Comparison of ENCODE assay signal across 8 cellular contexts in the genomic region with DNA sequence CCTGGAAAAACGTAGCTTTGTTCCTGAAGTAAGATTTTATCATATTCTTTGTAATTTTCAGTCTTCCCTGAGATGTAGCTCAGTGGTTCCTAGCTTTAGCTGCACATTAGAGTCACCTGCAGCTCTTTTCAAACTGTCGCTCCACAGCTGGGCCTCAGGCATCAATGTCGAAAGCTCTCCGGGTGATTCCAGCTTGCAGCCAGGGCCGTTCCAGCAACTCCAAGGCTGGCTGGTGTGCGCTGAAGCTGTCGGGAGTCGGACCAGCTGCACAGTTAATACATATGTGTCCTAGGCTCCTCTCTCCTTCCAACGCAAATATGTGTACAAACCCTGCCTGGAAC. TPM values are rescaled to one million over a fixed set of nuclear protein-coding genes. Genes with fewer than 3 reads are reported as not detected.
DNase-seq lines count a peak whose midpoint lies in the region; ATAC-seq, FAIRE-seq and TF ChIP-seq lines count a peak whose summit lies in the region.

No MANE protein-coding gene starts in this region.

- no peak for TF ChIP-seq CTCF in keratinocyte (optimal IDR thresholded peaks at IDR 0.05 in 1 of 3, IDR thresholded peaks at IDR 0.05 in 1 of 3, conservative IDR thresholded peaks at IDR 0.05 in 1 of 3; ENCODE audit: extremely low read depth in 1 of 3, insufficient read depth in 2 of 3, low read length in 3 of 3)

- H3K36me3 ChIP-seq in keratinocyte (ENCODE audit: control insufficient read depth in 2 of 2, extremely low read depth in 1 of 2, insufficient read depth in 2 of 2, low read length in 2 of 2), result no peaks in the 10 kb centered on the region

- H3K4me2 ChIP-seq in keratinocyte (ENCODE audit: control insufficient read depth, extremely low read depth, insufficient read depth, low read depth, low read length), result peak overlapping the region; percentile 82

- no peaks in the 10 kb centered on the region for H3K27me3 Mint-ChIP-seq in activated T-helper 1 cell treated with anti-CD3 and anti-CD28 coated beads, Interleukin-12 subunit alpha, Interleukin-12 subunit beta, Interleukin-2, Interleukin-4 antibody, amounts not matched to agents 30 ng/mL and 10 ng/mL and 1 ng/mL, durations not matched to agents 14 hours and 24 hours and 36 hours (ENCODE audit: insufficient read depth)

- peak overlapping the region; percentile 92 for H3K27ac Mint-ChIP-seq in activated T-helper 1 cell treated with anti-CD3 and anti-CD28 coated beads, Interleukin-12 subunit alpha, Interleukin-12 subunit beta, Interleukin-2, Interleukin-4 antibody, amounts not matched to agents 30 ng/mL and 10 ng/mL and 1 ng/mL, durations not matched to agents 14 hours and 24 hours and 36 hours

- peaks cover 27% of the 10 kb centered on the region for H3K79me2 ChIP-seq in keratinocyte (ENCODE audit: control insufficient read depth, insufficient read depth, low read length)

- H3K9me3 ChIP-seq in keratinocyte (ENCODE audit: control insufficient read depth, low read depth, low read length), result no peaks in the 10 kb centered on the region

- DNase-seq in activated T-helper 1 cell treated with anti-CD3 and anti-CD28 coated beads, Interleukin-12 subunit alpha, Interleukin-12 subunit beta, Interleukin-2, Interleukin-4 antibody, amounts not matched to agents 30 ng/mL and 10 ng/mL and 1 ng/mL, durations not matched to agents 14 hours and 24 hours and 36 hours (ENCODE audit: low spot score), result no peak
- DNase-seq in keratinocyte (ENCODE audit: low read depth, low spot score) (no peak), NCI-H69 (lab: John Stamatoyannopoulos, UW) (no peak), NCI-H2107 (lab: John Stamatoyannopoulos, UW) (no peak)

- no peak for FAIRE-seq in keratinocyte (lab: Jason Lieb, UNC)

- peak overlapping the region; percentile 97 for H3K9ac ChIP-seq in keratinocyte (ENCODE audit: control insufficient read depth, extremely low read depth, insufficient read depth, low read length)

- H3K36me3 Mint-ChIP-seq in activated T-helper 1 cell treated with anti-CD3 and anti-CD28 coated beads, Interleukin-12 subunit alpha, Interleukin-12 subunit beta, Interleukin-2, Interleukin-4 antibody, amounts not matched to agents 30 ng/mL and 10 ng/mL and 1 ng/mL, durations not matched to agents 14 hours and 24 hours and 36 hours (ENCODE audit: low read depth), result peaks cover 11% of the 10 kb centered on the region

- H3K27me3 ChIP-seq in keratinocyte (ENCODE audit: control insufficient read depth, extremely low read depth, insufficient read depth, low read length), result no peaks in the 10 kb centered on the region

- peak overlapping the region; percentile 98 for H2AFZ ChIP-seq in keratinocyte (ENCODE audit: control insufficient read depth, low read length)

- H3K4me1 Mint-ChIP-seq in activated T-helper 1 cell treated with anti-CD3 and anti-CD28 coated beads, Interleukin-12 subunit alpha, Interleukin-12 subunit beta, Interleukin-2, Interleukin-4 antibody, amounts not matched to agents 30 ng/mL and 10 ng/mL and 1 ng/mL, durations not matched to agents 14 hours and 24 hours and 36 hours (ENCODE audit: low read depth), result peaks cover 46% of the 10 kb centered on the region

- H3K9me1 ChIP-seq in keratinocyte (ENCODE audit: control insufficient read depth, extremely low read depth, insufficient read depth, low read length), result no peaks in the 10 kb centered on the region

- no peaks in the 10 kb centered on the region for H3K9me3 Mint-ChIP-seq in activated T-helper 1 cell treated with anti-CD3 and anti-CD28 coated beads, Interleukin-12 subunit alpha, Interleukin-12 subunit beta, Interleukin-2, Interleukin-4 antibody, amounts not matched to agents 30 ng/mL and 10 ng/mL and 1 ng/mL, durations not matched to agents 14 hours and 24 hours and 36 hours

- H3K27ac ChIP-seq in keratinocyte (ENCODE audit: control insufficient read depth, insufficient read depth, low read length) (peak overlapping the region; percentile 96), temporal lobe (ENCODE audit: low read depth, low read length) (peak overlapping the region; percentile 87)

- no peaks in the 10 kb centered on the region for H4K20me1 ChIP-seq in keratinocyte (ENCODE audit: control insufficient read depth, extremely low read depth, insufficient read depth, low read length)

- H3K4me3 ChIP-seq in keratinocyte (ENCODE audit: control insufficient read depth in 2 of 3, extremely low read depth in 1 of 3, insufficient read depth in 2 of 3, low read depth in 1 of 3, low read length in 3 of 3), result peak overlapping the region; percentile 85 to 90 (median 87)

- dilution Hi-C loops in keratinocyte (cut with MboI; ENCODE audit: extremely low pct_ligation_motif_present, low sequenced_read_pairs), result no loop called here

- H3K4me3 Mint-ChIP-seq in activated T-helper 1 cell treated with anti-CD3 and anti-CD28 coated beads, Interleukin-12 subunit alpha, Interleukin-12 subunit beta, Interleukin-2, Interleukin-4 antibody, amounts not matched to agents 30 ng/mL and 10 ng/mL and 1 ng/mL, durations not matched to agents 14 hours and 24 hours and 36 hours, result peak overlapping the region; percentile 99

- ATAC-seq in GM18519 (IDR thresholded peaks at IDR 0.05; ENCODE audit: low FRiP score, unreplicated experiment) (peak; percentile 14), HG02885 (IDR thresholded peaks at IDR 0.05; ENCODE audit: poor library complexity, unreplicated experiment) (peak; percentile 7), HG02981 (IDR thresholded peaks at IDR 0.05; ENCODE audit: unreplicated experiment) (no peak)

- H3K4me1 ChIP-seq in keratinocyte (ENCODE audit: control insufficient read depth, extremely low read depth, insufficient read depth, low read length), result peaks cover 15% of the 10 kb centered on the region

- intact Hi-C loops in activated T-helper 1 cell treated with anti-CD3 and anti-CD28 coated beads, Interleukin-12 subunit alpha, Interleukin-12 subunit beta, Interleukin-2, Interleukin-4 antibody, amounts not matched to agents 30 ng/mL and 10 ng/mL and 1 ng/mL, durations not matched to agents 14 hours and 24 hours and 36 hours (cut with micrococcal nuclease), result loop anchor here (1.0 to 10.0 kb wide), 4 partner anchors 42 to 237 kb away; a partner anchor contains a TSS

RNA-seq across cellular contexts. Expression of a gene that starts 0.6 kb away (rescaled TPM):
- 3.8 and 3.9 TPM in 2 replicates for total RNA-seq in activated T-helper 1 cell treated with anti-CD3 and anti-CD28 coated beads, Interleukin-12 subunit alpha, Interleukin-12 subunit beta, Interleukin-2, Interleukin-4 antibody, amounts not matched to agents 30 ng/mL and 10 ng/mL and 1 ng/mL, durations not matched to agents 14 hours and 24 hours and 36 hours
- 3.1 to 3.7 TPM (median 3.5 TPM) in 3 replicates for polyA plus RNA-seq in keratinocyte
- 1.2 TPM for polyA plus RNA-seq in keratinocyte (2011; ENCODE audit: low read depth)
- 1.9 and 2.4 TPM in 2 replicates for polyA plus RNA-seq in keratinocyte (2011; cell fraction: cytosol; rRNA removed)
- 3.3 and 3.4 TPM in 2 replicates for polyA plus RNA-seq in keratinocyte (2011; cell fraction: nucleus; rRNA removed)
- polyA plus RNA-seq in keratinocyte (2012; ENCODE audit: low replicate concordance), result 2.8 and 3.3 TPM in 2 replicates
- 5.0 to 8.0 TPM (median 5.4 TPM) in 3 replicates for polyA minus RNA-seq in keratinocyte
- polyA minus RNA-seq in keratinocyte (2011; cell fraction: cytosol; rRNA and poly(A)+ RNA removed), result 3.3 TPM
- polyA minus RNA-seq in keratinocyte (2011; cell fraction: nucleus; rRNA and poly(A)+ RNA removed), result 3.9 and 5.5 TPM in 2 replicates
- 7.6 TPM for total RNA-seq in temporal lobe

RNA-seq across cellular contexts. Expression of a gene that starts 5.4 kb away (rescaled TPM):
- total RNA-seq in activated T-helper 1 cell treated with anti-CD3 and anti-CD28 coated beads, Interleukin-12 subunit alpha, Interleukin-12 subunit beta, Interleukin-2, Interleukin-4 antibody, amounts not matched to agents 30 ng/mL and 10 ng/mL and 1 ng/mL, durations not matched to agents 14 hours and 24 hours and 36 hours, result 9.9 and 10.1 TPM in 2 replicates
- 4.0 to 8.0 TPM (median 7.9 TPM) in 3 replicates for polyA plus RNA-seq in keratinocyte
- polyA plus RNA-seq in keratinocyte (2011; ENCODE audit: low read depth), result 2.0 TPM
- 3.1 and 3.6 TPM in 2 replicates for polyA plus RNA-seq in keratinocyte (2011; cell fraction: cytosol; rRNA removed)
- 21.3 and 21.9 TPM in 2 replicates for polyA plus RNA-seq in keratinocyte (2011; cell fraction: nucleus; rRNA removed)
- 5.4 and 6.9 TPM in 2 replicates for polyA plus RNA-seq in keratinocyte (2012; ENCODE audit: low replicate concordance)
- 1.2 to 7.1 TPM (median 3.5 TPM) in 3 replicates for polyA minus RNA-seq in keratinocyte
- polyA minus RNA-seq in keratinocyte (2011; cell fraction: cytosol; rRNA and poly(A)+ RNA removed), result 2.9 TPM
- polyA minus RNA-seq in keratinocyte (2011; cell fraction: nucleus; rRNA and poly(A)+ RNA removed), result 7.1 and 10.5 TPM in 2 replicates
- 24.1 TPM for total RNA-seq in temporal lobe

RNA-seq across cellular contexts. Expression of a gene that starts 42.3 kb away (rescaled TPM):
- 4.7 and 5.9 TPM in 2 replicates for total RNA-seq in activated T-helper 1 cell treated with anti-CD3 and anti-CD28 coated beads, Interleukin-12 subunit alpha, Interleukin-12 subunit beta, Interleukin-2, Interleukin-4 antibody, amounts not matched to agents 30 ng/mL and 10 ng/mL and 1 ng/mL, durations not matched to agents 14 hours and 24 hours and 36 hours
- polyA plus RNA-seq in keratinocyte, result 1.5 to 1.6 TPM (median 1.6 TPM) in 3 replicates
- polyA plus RNA-seq in keratinocyte (2011; ENCODE audit: low read depth), result not detected
- polyA plus RNA-seq in keratinocyte (2011; cell fraction: cytosol; rRNA removed), result 0.52 and 1.3 TPM in 2 replicates
- polyA plus RNA-seq in keratinocyte (2011; cell fraction: nucleus; rRNA removed), result 2.8 and 3.3 TPM in 2 replicates
- polyA plus RNA-seq in keratinocyte (2012; ENCODE audit: low replicate concordance), result 0.23 and 0.99 TPM in 2 replicates
- 0.33 to 6.2 TPM (median 5.8 TPM) in 3 replicates for polyA minus RNA-seq in keratinocyte
- polyA minus RNA-seq in keratinocyte (2011; cell fraction: cytosol; rRNA and poly(A)+ RNA removed), result 4.8 TPM
- 6.6 and 9.1 TPM in 2 replicates for polyA minus RNA-seq in keratinocyte (2011; cell fraction: nucleus; rRNA and poly(A)+ RNA removed)
- total RNA-seq in temporal lobe, result 31.0 TPM

RNA-seq across cellular contexts. Expression of a gene that starts 43.4 kb away (rescaled TPM):
- total RNA-seq in activated T-helper 1 cell treated with anti-CD3 and anti-CD28 coated beads, Interleukin-12 subunit alpha, Interleukin-12 subunit beta, Interleukin-2, Interleukin-4 antibody, amounts not matched to agents 30 ng/mL and 10 ng/mL and 1 ng/mL, durations not matched to agents 14 hours and 24 hours and 36 hours, result 89.6 and 93.6 TPM in 2 replicates
- polyA plus RNA-seq in keratinocyte, result 52.2 to 64.9 TPM (median 56.7 TPM) in 3 replicates
- 81.3 TPM for polyA plus RNA-seq in keratinocyte (2011; ENCODE audit: low read depth)
- 40.9 and 47.9 TPM in 2 replicates for polyA plus RNA-seq in keratinocyte (2011; cell fraction: cytosol; rRNA removed)
- 86.7 and 103 TPM in 2 replicates for polyA plus RNA-seq in keratinocyte (2011; cell fraction: nucleus; rRNA removed)
- polyA plus RNA-seq in keratinocyte (2012; ENCODE audit: low replicate concordance), result 40.9 and 51.0 TPM in 2 replicates
- polyA minus RNA-seq in keratinocyte, result 27.3 to 29.8 TPM (median 28.7 TPM) in 3 replicates
- polyA minus RNA-seq in keratinocyte (2011; cell fraction: cytosol; rRNA and poly(A)+ RNA removed), result 27.6 TPM
- polyA minus RNA-seq in keratinocyte (2011; cell fraction: nucleus; rRNA and poly(A)+ RNA removed), result 21.7 and 28.0 TPM in 2 replicates
- total RNA-seq in temporal lobe, result 38.6 TPM
